ENCODE assay signal across 19 cellular contexts in genomic region chr7:91041901-91042457, GRCh38.
DNase-seq lines count a peak whose midpoint lies in the region; ATAC-seq, FAIRE-seq and TF ChIP-seq lines count a peak whose summit lies in the region.
"Had no signal": no experiment of that assay in that cellular context is flagged by ENCODE, and none has a peak within 500 bp of the region (broad histone marks: within the 10 kb centered on the region; RNA-seq: fewer than 3 reads in every experiment).

No MANE protein-coding gene starts in this region.

- no peak overlapping the region for H3K9ac ChIP-seq in GM12878 (ENCODE audit: control insufficient read depth, insufficient read depth, low read length)
- H3K9ac ChIP-seq: BLaER1 treated with 17β-estradiol and CSF1 and Interleukin-3, amounts not matched to agents 10 nM and 100 nM; SK-N-SH had no signal

- in situ Hi-C loops in GM12878 (cut with MboI), result no loop called here

- no peak overlapping the region for H3K4me3 Mint-ChIP-seq in natural killer cell treated with Interleukin-12 subunit alpha and Interleukin-12 subunit beta and Interleukin-15 and Interleukin-18, amount 100 ng/mL, for 72 hours
- H3K4me3 Mint-ChIP-seq: CD8-positive, alpha-beta memory T cell; GM23338 had no signal

- POLR2A ChIA-PET in GM12878 (lab: Charles Lee), result no interaction called here

- TF ChIP-seq RAD21 in GM12878 (IDR thresholded peaks at IDR 0.05; ENCODE audit: insufficient read depth, low read depth, low read length), result no peak

- H3K4me1 Mint-ChIP-seq in natural killer cell treated with Interleukin-12 subunit alpha and Interleukin-12 subunit beta and Interleukin-15 and Interleukin-18, amount 100 ng/mL, for 72 hours (ENCODE audit: low read depth in 2 of 2), result no peaks in the 10 kb centered on the region
- H3K4me1 Mint-ChIP-seq: CD8-positive, alpha-beta memory T cell had no signal

- H3K9me3 ChIP-seq in GM12878 (replicated peaks; ENCODE audit: control insufficient read depth, insufficient read depth, low read length), result no peaks in the 10 kb centered on the region
- H3K9me3 ChIP-seq: BLaER1 treated with 17β-estradiol and CSF1 and Interleukin-3, amounts not matched to agents 10 nM and 100 nM; SK-N-SH had no signal

- SMC1A ChIA-PET in GM12878 (lab: Charles Lee; ENCODE audit: uncharacterized antibody, unreplicated experiment), result interaction anchor here (2.2 kb wide), 1 partner anchor 333 kb away, joined by 9 read pairs; no protein-coding TSS in a partner anchor

- H3K27me3 Mint-ChIP-seq in natural killer cell treated with Interleukin-12 subunit alpha and Interleukin-12 subunit beta and Interleukin-15 and Interleukin-18, amount 100 ng/mL, for 72 hours, result no peaks in the 10 kb centered on the region
- H3K27me3 Mint-ChIP-seq: CD8-positive, alpha-beta memory T cell had no signal

- H3K27ac Mint-ChIP-seq in natural killer cell treated with Interleukin-12 subunit alpha and Interleukin-12 subunit beta and Interleukin-15 and Interleukin-18, amount 100 ng/mL, for 72 hours, result no peak overlapping the region
- H3K27ac Mint-ChIP-seq: CD8-positive, alpha-beta memory T cell; GM23338 had no signal

- no peak for FAIRE-seq in GM12878 (lab: Jason Lieb, UNC)
- FAIRE-seq: K562 had no signal

- WGBS in GM12878 (ENCODE audit: insufficient coverage, insufficient replicate concordance, low lambda C conversion rate, missing lambda C conversion rate), result 31% methylated on average over 8 of the region's 8 CpGs
- WGBS in lower leg skin, 2 donors, result 91 to 95% methylated on average over 8 of the region's 8 CpGs

- BruUV-seq in GM12878 (replicated peaks; lab: Mats Ljungman, UMichigan), result no TSS peak

- no peak for TF ChIP-seq CTCF in GM12878 (IDR thresholded peaks at IDR 0.05 in 2 of 3, conservative IDR thresholded peaks at IDR 0.05 in 1 of 3; ENCODE audit: control insufficient read depth in 2 of 3, extremely low read depth in 1 of 3, insufficient read depth in 1 of 3, low read depth in 3 of 3, low read length in 3 of 3)
- TF ChIP-seq CTCF in lower leg skin (IDR thresholded peaks at IDR 0.05), result no peak

- no peak for TF ChIP-seq EP300 in GM12878 (IDR thresholded peaks at IDR 0.05; ENCODE audit: borderline replicate concordance in 1 of 2, control insufficient read depth in 1 of 2, low read depth in 2 of 2, low read length in 2 of 2)

- intact Hi-C loops in GM12878 (cut with micrococcal nuclease; ENCODE audit: unreplicated experiment), result no loop called here
- intact Hi-C loops in lower leg skin (cut with DNase I; ENCODE audit: low total_unique reads), result no loop called here

- no peaks in the 10 kb centered on the region for H3K79me2 ChIP-seq in GM12878 (ENCODE audit: control insufficient read depth, insufficient read depth, low read length)

- no peaks in the 10 kb centered on the region for H3K36me3 Mint-ChIP-seq in natural killer cell treated with Interleukin-12 subunit alpha and Interleukin-12 subunit beta and Interleukin-15 and Interleukin-18, amount 100 ng/mL, for 72 hours
- H3K36me3 Mint-ChIP-seq: CD8-positive, alpha-beta memory T cell had no signal

- no peak overlapping the region for H2AFZ ChIP-seq in GM12878 (ENCODE audit: control insufficient read depth, low read depth, low read length)
- H2AFZ ChIP-seq: GM23338 had no signal

- no peaks in the 10 kb centered on the region for H3K27me3 ChIP-seq in GM12878 (replicated peaks in 1 of 2; ENCODE audit: control insufficient read depth in 2 of 2, insufficient read depth in 2 of 2, low read length in 1 of 2)
- H3K27me3 ChIP-seq: BLaER1 treated with 17β-estradiol and CSF1 and Interleukin-3, amounts not matched to agents 10 nM and 100 nM had no signal

- H3K9me3 Mint-ChIP-seq in natural killer cell treated with Interleukin-12 subunit alpha and Interleukin-12 subunit beta and Interleukin-15 and Interleukin-18, amount 100 ng/mL, for 72 hours, result no peaks in the 10 kb centered on the region
- H3K9me3 Mint-ChIP-seq: CD8-positive, alpha-beta memory T cell; GM23338 had no signal

- peak; percentile 16; the same call in 1 of the 3 replicates for ATAC-seq in GM12878
- ATAC-seq in left lobe of liver, result peak; percentile 50
- ATAC-seq in natural killer cell treated with Interleukin-12 subunit alpha and Interleukin-12 subunit beta and Interleukin-15 and Interleukin-18, amount 100 ng/mL, for 72 hours, result no peak
- ATAC-seq: GM23338, K562 had no signal

- no peaks in the 10 kb centered on the region for H3K4me1 ChIP-seq in GM12878 (ENCODE audit: control insufficient read depth, insufficient read depth, low read length)
- H3K4me1 ChIP-seq: BLaER1 treated with 17β-estradiol and CSF1 and Interleukin-3, amounts not matched to agents 10 nM and 100 nM had no signal

- TF ChIP-seq POLR2A in GM12878 (IDR thresholded peaks at IDR 0.05; ENCODE audit: low read depth, low read length), result no peak
- no peak for TF ChIP-seq POLR2A in lower leg skin (IDR thresholded peaks at IDR 0.05)

- CTCF ChIA-PET in GM12878 (lab: Yijun Ruan, JAX), result interaction anchor here (1.5 kb wide), 1 partner anchor 9 kb away, joined by 3 read pairs; no protein-coding TSS in a partner anchor

- no peak overlapping the region for H3K27ac ChIP-seq in GM12878 (ENCODE audit: control insufficient read depth, insufficient read depth)
- H3K27ac ChIP-seq: BLaER1 treated with 17β-estradiol and CSF1 and Interleukin-3, amounts not matched to agents 10 nM and 100 nM had no signal

- H3K4me3 ChIP-seq in GM12878, result no peak overlapping the region
- H3K4me3 ChIP-seq in lower leg skin (ENCODE audit: low read depth, poor library complexity, severe bottlenecking), result no peak overlapping the region
- H3K4me3 ChIP-seq: BLaER1 treated with 17β-estradiol and CSF1 and Interleukin-3, amounts not matched to agents 10 nM and 100 nM; GM23338; K562 had no signal

- H3K36me3 ChIP-seq in GM12878 (ENCODE audit: control insufficient read depth in 2 of 2, insufficient read depth in 2 of 2, low read length in 1 of 2), result no peaks in the 10 kb centered on the region

- no peaks in the 10 kb centered on the region for H4K20me1 ChIP-seq in GM12878 (ENCODE audit: control insufficient read depth, insufficient read depth)
- H4K20me1 ChIP-seq: BLaER1 treated with 17β-estradiol and CSF1 and Interleukin-3, amounts not matched to agents 10 nM and 100 nM had no signal

- RAD21 ChIA-PET in GM12878 (lab: Charles Lee; ENCODE audit: unreplicated experiment), result no interaction called here

- DNase-seq in NCI-H226 (peak; percentile 3), GM12878 (ENCODE audit: low read depth, low spot score) (no peak), left lobe of liver (ENCODE audit: low spot score) (no peak), HK-2 (ENCODE audit: unreplicated experiment) (no peak), SKM-1 (lab: John Stamatoyannopoulos, UW; ENCODE audit: unreplicated experiment) (no peak), lower leg skin (ENCODE audit: low spot score in 2 of 2) (no peak)
- no peak for DNase-seq in natural killer cell treated with Interleukin-12 subunit alpha and Interleukin-12 subunit beta and Interleukin-15 and Interleukin-18, amount 100 ng/mL, for 72 hours (ENCODE audit: low spot score)
- DNase-seq: CD8-positive, alpha-beta memory T cell; HCEC 1CT; NCI-H1092 treated with DMSO at 0.1 percent for 48 hours; NCI-H146; NCI-H2029 treated with DMSO at 0.1 percent for 48 hours; NCI-H774; RPMI8226; SHP77 treated with DMSO at 0.1 percent for 48 hours; SK-N-SH had no signal

- H3K4me2 ChIP-seq in GM12878 (ENCODE audit: control insufficient read depth, insufficient read depth), result no peak overlapping the region
- H3K4me2 ChIP-seq: BLaER1 treated with 17β-estradiol and CSF1 and Interleukin-3, amounts not matched to agents 10 nM and 100 nM; SK-N-SH had no signal

TF ChIP-seq in GM12878, 131 proteins besides CTCF, POLR2A, EP300 and RAD21 (continues in another document):
- TF ChIP-seq IKZF1 (conservative IDR thresholded peaks at IDR 0.05) (no peak), ZNF24 (IDR thresholded peaks at IDR 0.05) (no peak), MXI1 (IDR thresholded peaks at IDR 0.05; ENCODE audit: low read depth, low read length) (no peak), KLF5 (IDR thresholded peaks at IDR 0.05; ENCODE audit: partially characterized antibody) (no peak), TARDBP (IDR thresholded peaks at IDR 0.05; ENCODE audit: borderline replicate concordance) (no peak)
- TF ChIP-seq, protein P1, sequence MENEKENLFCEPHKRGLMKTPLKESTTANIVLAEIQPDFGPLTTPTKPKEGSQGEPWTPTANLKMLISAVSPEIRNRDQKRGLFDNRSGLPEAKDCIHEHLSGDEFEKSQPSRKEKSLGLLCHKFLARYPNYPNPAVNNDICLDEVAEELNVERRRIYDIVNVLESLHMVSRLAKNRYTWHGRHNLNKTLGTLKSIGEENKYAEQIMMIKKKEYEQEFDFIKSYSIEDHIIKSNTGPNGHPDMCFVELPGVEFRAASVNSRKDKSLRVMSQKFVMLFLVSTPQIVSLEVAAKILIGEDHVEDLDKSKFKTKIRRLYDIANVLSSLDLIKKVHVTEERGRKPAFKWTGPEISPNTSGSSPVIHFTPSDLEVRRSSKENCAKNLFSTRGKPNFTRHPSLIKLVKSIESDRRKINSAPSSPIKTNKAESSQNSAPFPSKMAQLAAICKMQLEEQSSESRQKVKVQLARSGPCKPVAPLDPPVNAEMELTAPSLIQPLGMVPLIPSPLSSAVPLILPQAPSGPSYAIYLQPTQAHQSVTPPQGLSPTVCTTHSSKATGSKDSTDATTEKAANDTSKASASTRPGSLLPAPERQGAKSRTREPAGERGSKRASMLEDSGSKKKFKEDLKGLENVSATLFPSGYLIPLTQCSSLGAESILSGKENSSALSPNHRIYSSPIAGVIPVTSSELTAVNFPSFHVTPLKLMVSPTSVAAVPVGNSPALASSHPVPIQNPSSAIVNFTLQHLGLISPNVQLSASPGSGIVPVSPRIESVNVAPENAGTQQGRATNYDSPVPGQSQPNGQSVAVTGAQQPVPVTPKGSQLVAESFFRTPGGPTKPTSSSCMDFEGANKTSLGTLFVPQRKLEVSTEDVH (IDR thresholded peaks at IDR 0.05; ENCODE audit: low read depth, partially characterized antibody), result no peak

Comparison
In these comparisons a context has a peak if more than half of its experiments do, and no peak if none do; other contexts are left out.
1. ATAC-seq: peak in GM12878 (single experiment) and left lobe of liver (single experiment); none in natural killer cell treated with Interleukin-12 subunit alpha and Interleukin-12 subunit beta and Interleukin-15 and Interleukin-18, amount 100 ng/mL, for 72 hours (0 of 2).